Comparison of ENCODE assay signal across 10 cellular contexts in genomic region chr10:100508691-100509150, GRCh38. TPM values are rescaled to one million over a fixed set of nuclear protein-coding genes. Genes with fewer than 3 reads are reported as not detected.
DNase-seq lines count a peak whose midpoint lies in the region; ATAC-seq, FAIRE-seq and TF ChIP-seq lines count a peak whose summit lies in the region.
"Had no signal": no experiment of that assay in that cellular context is flagged by ENCODE, and none has a peak within 500 bp of the region (broad histone marks: within the 10 kb centered on the region; RNA-seq: fewer than 3 reads in every experiment).

No MANE protein-coding gene starts in this region.

- FAIRE-seq in RCC 7860 (lab: Jason Lieb, UNC), result peak; percentile 12
- FAIRE-seq in HepG2 (lab: Jason Lieb, UNC), result peak; percentile 72

- ATAC-seq in HG02642 (IDR thresholded peaks at IDR 0.05; ENCODE audit: poor library complexity, unreplicated experiment) (peak; percentile 36), HepG2 (peak; percentile 93), GM21390 (IDR thresholded peaks at IDR 0.05; ENCODE audit: unreplicated experiment) (no peak)

- H3K4me2 ChIP-seq in HepG2 (ENCODE audit: low read depth, low read length), result no peak overlapping the region

- no peaks in the 10 kb centered on the region for H3K36me3 ChIP-seq in HepG2 (replicated peaks in 1 of 2; ENCODE audit: control insufficient read depth in 1 of 2, insufficient read depth in 2 of 2, low read length in 2 of 2)

- no peak overlapping the region for H3K9ac ChIP-seq in HepG2 (ENCODE audit: insufficient read depth, low read depth, low read length)

- no peaks in the 10 kb centered on the region for H3K79me2 ChIP-seq in HepG2 (ENCODE audit: insufficient read depth, low read length)

- no peak overlapping the region for H3K27ac ChIP-seq in HepG2 (ENCODE audit: extremely low read length, insufficient read depth, low read length)

- H3K4me3 ChIP-seq in astrocyte of the cerebellum (ENCODE audit: low read depth, low read length), result no peak overlapping the region
- no peak overlapping the region for H3K4me3 ChIP-seq in HepG2 (replicated peaks in 1 of 3; ENCODE audit: insufficient read depth in 1 of 3, low read depth in 2 of 3, low read length in 3 of 3)

- peak; percentile 72 for TF ChIP-seq CTCF in astrocyte of the cerebellum (IDR thresholded peaks at IDR 0.05; ENCODE audit: low read depth, low read length, missing control alignments)
- TF ChIP-seq CTCF in HepG2 (CRISPR knock-in tag; IDR thresholded peaks at IDR 0.05), result peak; percentile 77

- 41% methylated on average over 3 of the region's 3 CpGs for WGBS in HepG2 (ENCODE audit: low lambda C conversion rate)

- DNase-seq in NCI-H2081 (lab: John Stamatoyannopoulos, UW) (peak; percentile 11 to 21), NCI-H2081 treated with DMSO at 0.1 percent for 48 hours (lab: John Stamatoyannopoulos, UW) (no peak), RCC 7860 (ENCODE audit: low spot score) (peak; percentile 38), astrocyte of the cerebellum (ENCODE audit: low read depth) (peak; percentile 31), HepG2 (ENCODE audit: low spot score) (peak; percentile 56), DMS79 treated with DMSO at 0.1 percent for 48 hours (lab: John Stamatoyannopoulos, UW) (no peak)

- peak; percentile 69 for TF ChIP-seq RAD21 in HepG2 (CRISPR knock-in tag; IDR thresholded peaks at IDR 0.05)

- POLR2A ChIA-PET in HepG2 (lab: Yijun Ruan, JAX), result no interaction called here

- no TSS peak for BruUV-seq in HepG2 (replicated peaks; lab: Mats Ljungman, UMichigan)

- TF ChIP-seq POLR2A in HepG2 (IDR thresholded peaks at IDR 0.05; ENCODE audit: insufficient read depth in 1 of 2, low read depth in 2 of 2, low read length in 2 of 2), result no peak

- CTCF ChIA-PET in HepG2 (lab: Yijun Ruan, JAX; ENCODE audit: low intra/inter-chr PET ratio, low total read pairs), result interaction anchor here (0.9 to 2.7 kb wide), 3 partner anchors 75 to 170 kb away, joined by 3 to 26 read pairs (median 7); no protein-coding TSS in a partner anchor

- intact Hi-C loops in HepG2 (cut with micrococcal nuclease; ENCODE audit: unreplicated experiment), result loop anchor here (1.0 to 2.0 kb wide), 2 partner anchors 75 to 170 kb away; no protein-coding TSS in a partner anchor

- H3K9me3 ChIP-seq in HepG2 (ENCODE audit: low read length), result no peaks in the 10 kb centered on the region

- in situ Hi-C loops in astrocyte of the cerebellum (cut with HindIII; ENCODE audit: low sequenced_read_pairs), result no loop called here
- in situ Hi-C loops in HepG2 (cut with HindIII; ENCODE audit: extremely low pct_ligation_motif_present, low pct_unique_long_range_greater_than_20kb), result loop anchor here (5.0 kb wide), 2 partner anchors 71 to 166 kb away; no protein-coding TSS in a partner anchor

- peaks cover 7% of the 10 kb centered on the region; the same call in 1 of the 2 replicates for H3K4me1 ChIP-seq in HepG2 (ENCODE audit: insufficient read depth, low read length)

- no peaks in the 10 kb centered on the region for H3K27me3 ChIP-seq in HepG2 (ENCODE audit: control insufficient read depth in 1 of 2, insufficient read depth in 2 of 2, low read length in 2 of 2)

- TF ChIP-seq EP300 in HepG2 (IDR thresholded peaks at IDR 0.05; ENCODE audit: low read depth in 2 of 2, low read length in 2 of 2) (no peak), HepG2 (CRISPR knock-in tag; IDR thresholded peaks at IDR 0.05; ENCODE audit: borderline replicate concordance) (no peak)

- H2AFZ ChIP-seq in HepG2 (ENCODE audit: low read length), result no peak overlapping the region

- H4K20me1 ChIP-seq in HepG2 (ENCODE audit: insufficient read depth, low read length), result no peaks in the 10 kb centered on the region

RNA-seq across cellular contexts. Expression of gene SEC31B, which starts 10.9 kb away (rescaled TPM):
- total RNA-seq in HepG2 (2016; rRNA removed; fragmentation: Illumina TruSeq; extraction: Trizol), result 0.56 and 2.0 TPM in 2 replicates
- 0.10 and 0.35 TPM in 2 replicates for total RNA-seq in HepG2 (2016; cell fraction: cytosol; rRNA removed; fragmentation: Illumina TruSeq; extraction: Trizol; ENCODE audit: low read depth)
- total RNA-seq in HepG2 (2016; cell fraction: insoluble cytoplasmic fraction; rRNA removed; fragmentation: Illumina TruSeq; extraction: Trizol), result 0.28 and 2.1 TPM in 2 replicates
- total RNA-seq in HepG2 (2016; cell fraction: membrane; rRNA removed; fragmentation: Illumina TruSeq; extraction: Trizol), result 0.41 and 0.43 TPM in 2 replicates
- total RNA-seq in HepG2 (2016; cell fraction: nucleus; rRNA removed; fragmentation: Illumina TruSeq; extraction: Trizol), result 3.6 and 4.9 TPM in 2 replicates
- polyA plus RNA-seq in HepG2 (2011; rRNA removed), result 8.3 and 9.0 TPM in 2 replicates
- 1.0 and 1.1 TPM in 2 replicates for polyA plus RNA-seq in HepG2 (2011; cell fraction: cytosol; rRNA removed)
- 61.2 and 63.8 TPM in 2 replicates for polyA plus RNA-seq in HepG2 (2011; cell fraction: nucleus; rRNA removed)
- 4.3 and 7.1 TPM in 2 replicates for polyA plus RNA-seq in HepG2 (2012)
- polyA plus RNA-seq in HepG2 (2016; cell fraction: cytosol; fragmentation: Illumina TruSeq; extraction: Trizol; ENCODE audit: low read depth), result 0.03 and 0.17 TPM in 2 replicates
- polyA plus RNA-seq in HepG2 (2016; cell fraction: insoluble cytoplasmic fraction; fragmentation: Illumina TruSeq; extraction: Trizol; ENCODE audit: low read depth), result 0.17 and 0.28 TPM in 2 replicates
- 0.06 TPM in 1 of 2 replicates, not detected in the other for polyA plus RNA-seq in HepG2 (2016; cell fraction: membrane; fragmentation: Illumina TruSeq; extraction: Trizol; ENCODE audit: low read depth)
- 12.1 and 14.5 TPM in 2 replicates for polyA plus RNA-seq in HepG2 (2016; cell fraction: nucleus; fragmentation: Illumina TruSeq; extraction: Trizol; ENCODE audit: insufficient read depth, low read depth)
- 5.4 and 6.4 TPM in 2 replicates for polyA minus RNA-seq in HepG2 (2011; rRNA and poly(A)+ RNA removed; ENCODE audit: low replicate concordance)
- not detected in 2 replicates for polyA minus RNA-seq in HepG2 (2011; cell fraction: cytosol; rRNA and poly(A)+ RNA removed)
- 16.1 and 18.5 TPM in 2 replicates for polyA minus RNA-seq in HepG2 (2011; cell fraction: nucleus; rRNA and poly(A)+ RNA removed)

RNA-seq across cellular contexts. Expression of gene NDUFB8, which starts 20.9 kb away (rescaled TPM):
- 216 and 222 TPM in 2 replicates for total RNA-seq in HepG2 (2016; rRNA removed; fragmentation: Illumina TruSeq; extraction: Trizol)
- 214 and 229 TPM in 2 replicates for total RNA-seq in HepG2 (2016; cell fraction: cytosol; rRNA removed; fragmentation: Illumina TruSeq; extraction: Trizol; ENCODE audit: low read depth)
- total RNA-seq in HepG2 (2016; cell fraction: insoluble cytoplasmic fraction; rRNA removed; fragmentation: Illumina TruSeq; extraction: Trizol), result 217 and 240 TPM in 2 replicates
- 124 and 145 TPM in 2 replicates for total RNA-seq in HepG2 (2016; cell fraction: membrane; rRNA removed; fragmentation: Illumina TruSeq; extraction: Trizol)
- total RNA-seq in HepG2 (2016; cell fraction: nucleus; rRNA removed; fragmentation: Illumina TruSeq; extraction: Trizol), result 85.9 and 90.2 TPM in 2 replicates
- 197 and 210 TPM in 2 replicates for polyA plus RNA-seq in HepG2 (2011; rRNA removed)
- 254 and 343 TPM in 2 replicates for polyA plus RNA-seq in HepG2 (2011; cell fraction: cytosol; rRNA removed)
- 99.7 and 123 TPM in 2 replicates for polyA plus RNA-seq in HepG2 (2011; cell fraction: nucleus; rRNA removed)
- 111 and 145 TPM in 2 replicates for polyA plus RNA-seq in HepG2 (2012)
- polyA plus RNA-seq in HepG2 (2016; cell fraction: cytosol; fragmentation: Illumina TruSeq; extraction: Trizol; ENCODE audit: low read depth), result 227 and 238 TPM in 2 replicates
- 243 and 299 TPM in 2 replicates for polyA plus RNA-seq in HepG2 (2016; cell fraction: insoluble cytoplasmic fraction; fragmentation: Illumina TruSeq; extraction: Trizol; ENCODE audit: low read depth)
- polyA plus RNA-seq in HepG2 (2016; cell fraction: membrane; fragmentation: Illumina TruSeq; extraction: Trizol; ENCODE audit: low read depth), result 128 and 140 TPM in 2 replicates
- 156 and 175 TPM in 2 replicates for polyA plus RNA-seq in HepG2 (2016; cell fraction: nucleus; fragmentation: Illumina TruSeq; extraction: Trizol; ENCODE audit: insufficient read depth, low read depth)
- polyA minus RNA-seq in HepG2 (2011; rRNA and poly(A)+ RNA removed; ENCODE audit: low replicate concordance), result 152 and 277 TPM in 2 replicates
- polyA minus RNA-seq in HepG2 (2011; cell fraction: cytosol; rRNA and poly(A)+ RNA removed), result 35.1 and 42.8 TPM in 2 replicates
- 39.4 and 47.6 TPM in 2 replicates for polyA minus RNA-seq in HepG2 (2011; cell fraction: nucleus; rRNA and poly(A)+ RNA removed)

RNA-seq across cellular contexts. Expression of gene HIF1AN, which starts 27.0 kb away (rescaled TPM):
- total RNA-seq in HepG2 (2016; rRNA removed; fragmentation: Illumina TruSeq; extraction: Trizol), result 10.7 and 14.9 TPM in 2 replicates
- 1.8 and 3.2 TPM in 2 replicates for total RNA-seq in HepG2 (2016; cell fraction: cytosol; rRNA removed; fragmentation: Illumina TruSeq; extraction: Trizol; ENCODE audit: low read depth)
- 9.8 and 13.6 TPM in 2 replicates for total RNA-seq in HepG2 (2016; cell fraction: insoluble cytoplasmic fraction; rRNA removed; fragmentation: Illumina TruSeq; extraction: Trizol)
- 5.8 TPM in 2 replicates for total RNA-seq in HepG2 (2016; cell fraction: membrane; rRNA removed; fragmentation: Illumina TruSeq; extraction: Trizol)
- 13.2 and 14.7 TPM in 2 replicates for total RNA-seq in HepG2 (2016; cell fraction: nucleus; rRNA removed; fragmentation: Illumina TruSeq; extraction: Trizol)
- 8.0 and 8.6 TPM in 2 replicates for polyA plus RNA-seq in HepG2 (2011; rRNA removed)
- 4.9 and 6.1 TPM in 2 replicates for polyA plus RNA-seq in HepG2 (2011; cell fraction: cytosol; rRNA removed)
- 14.4 and 18.5 TPM in 2 replicates for polyA plus RNA-seq in HepG2 (2011; cell fraction: nucleus; rRNA removed)
- 23.1 and 33.4 TPM in 2 replicates for polyA plus RNA-seq in HepG2 (2012)
- polyA plus RNA-seq in HepG2 (2016; cell fraction: cytosol; fragmentation: Illumina TruSeq; extraction: Trizol; ENCODE audit: low read depth), result 3.9 TPM in 2 replicates
- polyA plus RNA-seq in HepG2 (2016; cell fraction: insoluble cytoplasmic fraction; fragmentation: Illumina TruSeq; extraction: Trizol; ENCODE audit: low read depth), result 25.9 and 28.8 TPM in 2 replicates
- polyA plus RNA-seq in HepG2 (2016; cell fraction: membrane; fragmentation: Illumina TruSeq; extraction: Trizol; ENCODE audit: low read depth), result 5.7 and 6.4 TPM in 2 replicates
- polyA plus RNA-seq in HepG2 (2016; cell fraction: nucleus; fragmentation: Illumina TruSeq; extraction: Trizol; ENCODE audit: insufficient read depth, low read depth), result 26.1 and 28.9 TPM in 2 replicates
- polyA minus RNA-seq in HepG2 (2011; rRNA and poly(A)+ RNA removed; ENCODE audit: low replicate concordance), result 22.3 TPM in 2 replicates
- polyA minus RNA-seq in HepG2 (2011; cell fraction: cytosol; rRNA and poly(A)+ RNA removed), result 6.8 and 7.3 TPM in 2 replicates
- 19.8 and 25.9 TPM in 2 replicates for polyA minus RNA-seq in HepG2 (2011; cell fraction: nucleus; rRNA and poly(A)+ RNA removed)

RNA-seq across cellular contexts. Expression of gene WNT8B, which starts 45.9 kb away (rescaled TPM):
- total RNA-seq in HepG2 (2016; rRNA removed; fragmentation: Illumina TruSeq; extraction: Trizol), result 0.07 TPM in 1 of 2 replicates, not detected in the other
- total RNA-seq in HepG2 (2016; cell fraction: cytosol; rRNA removed; fragmentation: Illumina TruSeq; extraction: Trizol; ENCODE audit: low read depth), result not detected in 2 replicates
- not detected in 2 replicates for total RNA-seq in HepG2 (2016; cell fraction: insoluble cytoplasmic fraction; rRNA removed; fragmentation: Illumina TruSeq; extraction: Trizol)
- not detected in 2 replicates for total RNA-seq in HepG2 (2016; cell fraction: membrane; rRNA removed; fragmentation: Illumina TruSeq; extraction: Trizol)
- not detected in 2 replicates for total RNA-seq in HepG2 (2016; cell fraction: nucleus; rRNA removed; fragmentation: Illumina TruSeq; extraction: Trizol)
- polyA plus RNA-seq in HepG2 (2011; rRNA removed), result 0.13 and 0.20 TPM in 2 replicates
- polyA plus RNA-seq in HepG2 (2011; cell fraction: cytosol; rRNA removed), result 0.09 TPM in 1 of 2 replicates, not detected in the other
- 0.21 and 0.31 TPM in 2 replicates for polyA plus RNA-seq in HepG2 (2011; cell fraction: nucleus; rRNA removed)
- polyA plus RNA-seq in HepG2 (2012), result 0.12 and 0.15 TPM in 2 replicates
- polyA plus RNA-seq in HepG2 (2016; cell fraction: cytosol; fragmentation: Illumina TruSeq; extraction: Trizol; ENCODE audit: low read depth), result 0.05 TPM in 1 of 2 replicates, not detected in the other
- polyA plus RNA-seq in HepG2 (2016; cell fraction: insoluble cytoplasmic fraction; fragmentation: Illumina TruSeq; extraction: Trizol; ENCODE audit: low read depth), result not detected in 2 replicates
- not detected in 2 replicates for polyA plus RNA-seq in HepG2 (2016; cell fraction: membrane; fragmentation: Illumina TruSeq; extraction: Trizol; ENCODE audit: low read depth)
- polyA plus RNA-seq in HepG2 (2016; cell fraction: nucleus; fragmentation: Illumina TruSeq; extraction: Trizol; ENCODE audit: insufficient read depth, low read depth), result not detected in 2 replicates
- polyA minus RNA-seq in HepG2 (2011; rRNA and poly(A)+ RNA removed; ENCODE audit: low replicate concordance), result 0.10 TPM in 1 of 2 replicates, not detected in the other
- not detected in 2 replicates for polyA minus RNA-seq in HepG2 (2011; cell fraction: cytosol; rRNA and poly(A)+ RNA removed)
- 0.13 TPM in 1 of 2 replicates, not detected in the other for polyA minus RNA-seq in HepG2 (2011; cell fraction: nucleus; rRNA and poly(A)+ RNA removed)
- total RNA-seq: dermis microvascular lymphatic vessel endothelial cell, temporal lobe had no signal

Comparison
In these comparisons a context has a peak if more than half of its experiments do, and no peak if none do; other contexts are left out.
1. DNase-seq: peak in NCI-H2081 (2 of 2), RCC 7860 (single experiment), astrocyte of the cerebellum (single experiment) and HepG2 (single experiment); none in NCI-H2081 treated with DMSO at 0.1 percent for 48 hours (single experiment) and DMS79 treated with DMSO at 0.1 percent for 48 hours (single experiment).